21 cellular contexts compared by ENCODE assay signal in genomic region chrX:38959736-38960534, GRCh38.
DNase-seq lines count a peak whose midpoint lies in the region; ATAC-seq and TF ChIP-seq lines count a peak whose summit lies in the region.
"Had no signal": no experiment of that assay in that cellular context is flagged by ENCODE, and none has a peak within 500 bp of the region (broad histone marks: within the 10 kb centered on the region; RNA-seq: fewer than 3 reads in every experiment).

No MANE protein-coding gene starts in this region.

- no peaks in the 10 kb centered on the region for H3K4me1 ChIP-seq in SJCRH30
- H3K4me1 ChIP-seq: lower lobe of right lung, upper lobe of left lung had no signal

- H3K9me3 ChIP-seq in SJCRH30 (replicated peaks) = no peaks in the 10 kb centered on the region
- H3K9me3 ChIP-seq: lower lobe of right lung, ovary had no signal

- H3K9me3 Mint-ChIP-seq in activated T-helper 1 cell treated with anti-CD3 and anti-CD28 coated beads, Interleukin-12 subunit alpha, Interleukin-12 subunit beta, Interleukin-2, Interleukin-4 antibody, amounts not matched to agents 30 ng/mL and 10 ng/mL and 1 ng/mL, durations not matched to agents 14 hours and 24 hours and 36 hours = peaks cover 7% of the 10 kb centered on the region

- no peaks in the 10 kb centered on the region for H3K4me1 Mint-ChIP-seq in activated T-helper 1 cell treated with anti-CD3 and anti-CD28 coated beads, Interleukin-12 subunit alpha, Interleukin-12 subunit beta, Interleukin-2, Interleukin-4 antibody, amounts not matched to agents 30 ng/mL and 10 ng/mL and 1 ng/mL, durations not matched to agents 14 hours and 24 hours and 36 hours (ENCODE audit: low read depth)
- H3K4me1 Mint-ChIP-seq: naive B cell had no signal

- H3K27ac ChIP-seq in SJCRH30 = no peak overlapping the region
- H3K27ac ChIP-seq: lower lobe of right lung, ovary, upper lobe of left lung had no signal

- no peak for TF ChIP-seq CTCF in fibroblast of villous mesenchyme (IDR thresholded peaks at IDR 0.05; ENCODE audit: insufficient read depth, low read depth, low read length)

- no peaks in the 10 kb centered on the region for H3K36me3 ChIP-seq in SJCRH30
- H3K36me3 ChIP-seq: lower lobe of right lung, ovary, upper lobe of left lung had no signal

- H3K36me3 Mint-ChIP-seq in activated T-helper 1 cell treated with anti-CD3 and anti-CD28 coated beads, Interleukin-12 subunit alpha, Interleukin-12 subunit beta, Interleukin-2, Interleukin-4 antibody, amounts not matched to agents 30 ng/mL and 10 ng/mL and 1 ng/mL, durations not matched to agents 14 hours and 24 hours and 36 hours (ENCODE audit: low read depth) = no peaks in the 10 kb centered on the region

- ATAC-seq in Right ventricle myocardium inferior = peak; percentile 89
- ATAC-seq: lower lobe of right lung; stimulated activated naive CD8-positive, alpha-beta T cell treated with anti-CD3 and anti-CD28 coated beads, Interleukin-15, Interleukin-2, amounts not matched to agents 100 U/mL and 50 U/mL, for 24 hours had no signal

- no peak overlapping the region for H3K4me3 Mint-ChIP-seq in activated T-helper 1 cell treated with anti-CD3 and anti-CD28 coated beads, Interleukin-12 subunit alpha, Interleukin-12 subunit beta, Interleukin-2, Interleukin-4 antibody, amounts not matched to agents 30 ng/mL and 10 ng/mL and 1 ng/mL, durations not matched to agents 14 hours and 24 hours and 36 hours
- H3K4me3 Mint-ChIP-seq: naive B cell had no signal

- intact Hi-C loops in Right ventricle myocardium inferior (cut with DNase I) (no loop called here), cardiac septum (cut with DNase I) (no loop called here)
- intact Hi-C loops in activated T-helper 1 cell treated with anti-CD3 and anti-CD28 coated beads, Interleukin-12 subunit alpha, Interleukin-12 subunit beta, Interleukin-2, Interleukin-4 antibody, amounts not matched to agents 30 ng/mL and 10 ng/mL and 1 ng/mL, durations not matched to agents 14 hours and 24 hours and 36 hours (cut with micrococcal nuclease) = no loop called here

- H3K4me3 ChIP-seq in fibroblast of villous mesenchyme (ENCODE audit: low read depth, low read length) (no peak overlapping the region), SJCRH30 (no peak overlapping the region)
- H3K4me3 ChIP-seq: lower lobe of right lung, ovary, upper lobe of left lung had no signal

- no peaks in the 10 kb centered on the region for H3K27me3 ChIP-seq in SJCRH30
- H3K27me3 ChIP-seq: ovary, upper lobe of left lung had no signal

- DNase-seq in Right ventricle myocardium inferior (ENCODE audit: missing footprints) = no peak
- DNase-seq in cardiac septum (ENCODE audit: low spot score) = no peak
- peak; percentile 16 for DNase-seq in fibroblast of villous mesenchyme (ENCODE audit: low read depth)
- peak; percentile 36 for DNase-seq in myocyte (ENCODE audit: low read depth)
- DNase-seq in GF-D8 (lab: John Stamatoyannopoulos, UW) = no peak
- DNase-seq in activated T-helper 1 cell treated with anti-CD3 and anti-CD28 coated beads, Interleukin-12 subunit alpha, Interleukin-12 subunit beta, Interleukin-2, Interleukin-4 antibody, amounts not matched to agents 30 ng/mL and 10 ng/mL and 1 ng/mL, durations not matched to agents 14 hours and 24 hours and 36 hours (ENCODE audit: low spot score) = no peak
- DNase-seq in SJCRH30 = no peak
- no peak for DNase-seq in MV-4-11 (lab: John Stamatoyannopoulos, UW)
- DNase-seq: 8988T; activated CD4-positive, alpha-beta T cell treated with anti-CD3 and anti-CD28 coated beads, Interleukin-2, amount 50 U/mL, for 4 hours; activated T-cell treated with anti-CD3 and anti-CD28 coated beads for 4 hours; amygdala; lower lobe of right lung; naive B cell; NCI-H1417 treated with DMSO at 0.1 percent for 48 hours; NCI-H2171; NCI-H748 treated with DMSO at 0.1 percent for 48 hours; SIG-M5; stimulated activated naive CD8-positive, alpha-beta T cell treated with anti-CD3 and anti-CD28 coated beads, Interleukin-15, Interleukin-2, amounts not matched to agents 100 U/mL and 50 U/mL, for 24 hours; upper lobe of left lung had no signal

- H3K27me3 Mint-ChIP-seq in activated T-helper 1 cell treated with anti-CD3 and anti-CD28 coated beads, Interleukin-12 subunit alpha, Interleukin-12 subunit beta, Interleukin-2, Interleukin-4 antibody, amounts not matched to agents 30 ng/mL and 10 ng/mL and 1 ng/mL, durations not matched to agents 14 hours and 24 hours and 36 hours (ENCODE audit: insufficient read depth) = no peaks in the 10 kb centered on the region
- H3K27me3 Mint-ChIP-seq: naive B cell had no signal

- H3K27ac Mint-ChIP-seq in activated T-helper 1 cell treated with anti-CD3 and anti-CD28 coated beads, Interleukin-12 subunit alpha, Interleukin-12 subunit beta, Interleukin-2, Interleukin-4 antibody, amounts not matched to agents 30 ng/mL and 10 ng/mL and 1 ng/mL, durations not matched to agents 14 hours and 24 hours and 36 hours = no peak overlapping the region
- H3K27ac Mint-ChIP-seq: naive B cell had no signal

Comparison
In these comparisons a context has a peak if more than half of its experiments do, and no peak if none do; other contexts are left out.
1. DNase-seq: peak in fibroblast of villous mesenchyme (single experiment) and myocyte (single experiment); none in Right ventricle myocardium inferior (single experiment), cardiac septum (single experiment), GF-D8 (single experiment), activated T-helper 1 cell treated with anti-CD3 and anti-CD28 coated beads, Interleukin-12 subunit alpha, Interleukin-12 subunit beta, Interleukin-2, Interleukin-4 antibody, amounts not matched to agents 30 ng/mL and 10 ng/mL and 1 ng/mL, durations not matched to agents 14 hours and 24 hours and 36 hours (single experiment), SJCRH30 (0 of 2) and MV-4-11 (single experiment).